In the genomic region with DNA sequence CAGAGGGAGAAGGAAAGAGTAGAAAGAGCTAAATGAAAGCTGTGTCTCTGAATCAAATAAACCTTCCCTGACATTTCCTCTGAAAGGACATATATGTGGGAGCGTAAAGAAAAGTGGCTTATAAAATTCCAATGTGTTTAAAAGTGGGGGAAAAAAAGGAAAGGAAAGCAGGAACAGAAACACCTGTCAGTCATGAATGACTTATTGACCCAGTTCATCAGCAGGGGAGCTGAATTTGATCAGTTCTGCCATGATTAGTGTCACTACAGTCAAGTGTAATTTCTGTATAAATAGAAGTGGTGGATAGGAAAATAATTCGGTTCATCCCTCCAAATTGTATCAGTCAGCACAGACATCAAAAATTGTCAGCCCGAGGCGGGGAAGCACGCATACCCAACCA, we compare ENCODE assay signal across 18 cellular contexts.
"Had no signal": no experiment of that assay in that cellular context is flagged by ENCODE, and none has a peak within 500 bp of the region (broad histone marks: within the 10 kb centered on the region; RNA-seq: fewer than 3 reads in every experiment).

No MANE protein-coding gene starts in this region.

- ATAC-seq: gastrocnemius medialis; heart right ventricle; natural killer cell; stimulated activated naive B cell treated with anti-CD40 and anti-IgM and Interleukin-4, amounts not matched to agents 10 μg/mL and 1 μg/mL and 100 μg/mL, for 72 hours; stimulated activated naive CD8-positive, alpha-beta T cell treated with anti-CD3 and anti-CD28 coated beads, Interleukin-15, amount 100 ng/mL, for 72 hours had no signal

- H3K27ac ChIP-seq: gastrocnemius medialis, heart right ventricle, parathyroid adenoma, prostate gland, sigmoid colon, skin epidermis, thoracic aorta, transverse colon had no signal

- H2AFZ ChIP-seq: parathyroid adenoma had no signal

- H3K4me1 ChIP-seq: gastrocnemius medialis, parathyroid adenoma, prostate gland, sigmoid colon, transverse colon had no signal

- H3K36me3 Mint-ChIP-seq: natural killer cell; stimulated activated naive B cell treated with anti-CD40 and anti-IgM and Interleukin-4, amounts not matched to agents 10 μg/mL and 1 μg/mL and 100 μg/mL, for 72 hours had no signal

- H3K9me3 Mint-ChIP-seq: stimulated activated naive B cell treated with anti-CD40 and anti-IgM and Interleukin-4, amounts not matched to agents 10 μg/mL and 1 μg/mL and 100 μg/mL, for 72 hours; stimulated activated naive CD8-positive, alpha-beta T cell treated with anti-CD3 and anti-CD28 coated beads, Interleukin-15, amount 100 ng/mL, for 72 hours had no signal

- H3K4me3 ChIP-seq: gastrocnemius medialis, heart right ventricle, prostate gland, sigmoid colon, skin epidermis, thoracic aorta, transverse colon had no signal

- H3K36me3 ChIP-seq: gastrocnemius medialis, heart right ventricle, prostate gland, sigmoid colon, thoracic aorta, transverse colon had no signal

- H3K27me3 Mint-ChIP-seq: stimulated activated naive B cell treated with anti-CD40 and anti-IgM and Interleukin-4, amounts not matched to agents 10 μg/mL and 1 μg/mL and 100 μg/mL, for 72 hours; stimulated activated naive CD8-positive, alpha-beta T cell treated with anti-CD3 and anti-CD28 coated beads, Interleukin-15, amount 100 ng/mL, for 72 hours had no signal

- H3K27ac Mint-ChIP-seq: natural killer cell; stimulated activated naive B cell treated with anti-CD40 and anti-IgM and Interleukin-4, amounts not matched to agents 10 μg/mL and 1 μg/mL and 100 μg/mL, for 72 hours; stimulated activated naive CD8-positive, alpha-beta T cell treated with anti-CD3 and anti-CD28 coated beads, Interleukin-15, amount 100 ng/mL, for 72 hours had no signal

- H3K4me3 Mint-ChIP-seq: natural killer cell; stimulated activated naive B cell treated with anti-CD40 and anti-IgM and Interleukin-4, amounts not matched to agents 10 μg/mL and 1 μg/mL and 100 μg/mL, for 72 hours; stimulated activated naive CD8-positive, alpha-beta T cell treated with anti-CD3 and anti-CD28 coated beads, Interleukin-15, amount 100 ng/mL, for 72 hours had no signal

- H3K79me2 ChIP-seq: parathyroid adenoma had no signal

- H3K9me3 ChIP-seq: gastrocnemius medialis, heart right ventricle, prostate gland, sigmoid colon, thoracic aorta, transverse colon had no signal

- H3K27me3 ChIP-seq: gastrocnemius medialis, heart right ventricle, sigmoid colon, transverse colon had no signal

- H3K9ac ChIP-seq: parathyroid adenoma had no signal

- H3K4me1 Mint-ChIP-seq: natural killer cell; stimulated activated naive B cell treated with anti-CD40 and anti-IgM and Interleukin-4, amounts not matched to agents 10 μg/mL and 1 μg/mL and 100 μg/mL, for 72 hours; stimulated activated naive CD8-positive, alpha-beta T cell treated with anti-CD3 and anti-CD28 coated beads, Interleukin-15, amount 100 ng/mL, for 72 hours had no signal

- DNase-seq: cerebellar nuclear complex; dermis blood vessel endothelial cell; gastrocnemius medialis; heart right ventricle; hypothalamus; kidney glomerular epithelial cell; natural killer cell; occipital lobe; sigmoid colon; stimulated activated CD4-positive, alpha-beta T cell treated with anti-CD3 and anti-CD28 coated beads, Interleukin-2, amount 100 ng/mL, for 24 hours; stimulated activated CD4-positive, alpha-beta T cell treated with anti-CD3 and anti-CD28 coated beads, Interleukin-4, amount 100 ng/mL, for 4 hours; stimulated activated naive B cell treated with anti-CD40 and anti-IgM and Interleukin-4, amounts not matched to agents 10 μg/mL and 1 μg/mL and 100 μg/mL, for 72 hours; stimulated activated naive CD8-positive, alpha-beta T cell treated with anti-CD3 and anti-CD28 coated beads, Interleukin-15, amount 100 ng/mL, for 72 hours; transverse colon had no signal
